Comparison of ENCODE assay signal across 1 cellular context in the genomic region with DNA sequence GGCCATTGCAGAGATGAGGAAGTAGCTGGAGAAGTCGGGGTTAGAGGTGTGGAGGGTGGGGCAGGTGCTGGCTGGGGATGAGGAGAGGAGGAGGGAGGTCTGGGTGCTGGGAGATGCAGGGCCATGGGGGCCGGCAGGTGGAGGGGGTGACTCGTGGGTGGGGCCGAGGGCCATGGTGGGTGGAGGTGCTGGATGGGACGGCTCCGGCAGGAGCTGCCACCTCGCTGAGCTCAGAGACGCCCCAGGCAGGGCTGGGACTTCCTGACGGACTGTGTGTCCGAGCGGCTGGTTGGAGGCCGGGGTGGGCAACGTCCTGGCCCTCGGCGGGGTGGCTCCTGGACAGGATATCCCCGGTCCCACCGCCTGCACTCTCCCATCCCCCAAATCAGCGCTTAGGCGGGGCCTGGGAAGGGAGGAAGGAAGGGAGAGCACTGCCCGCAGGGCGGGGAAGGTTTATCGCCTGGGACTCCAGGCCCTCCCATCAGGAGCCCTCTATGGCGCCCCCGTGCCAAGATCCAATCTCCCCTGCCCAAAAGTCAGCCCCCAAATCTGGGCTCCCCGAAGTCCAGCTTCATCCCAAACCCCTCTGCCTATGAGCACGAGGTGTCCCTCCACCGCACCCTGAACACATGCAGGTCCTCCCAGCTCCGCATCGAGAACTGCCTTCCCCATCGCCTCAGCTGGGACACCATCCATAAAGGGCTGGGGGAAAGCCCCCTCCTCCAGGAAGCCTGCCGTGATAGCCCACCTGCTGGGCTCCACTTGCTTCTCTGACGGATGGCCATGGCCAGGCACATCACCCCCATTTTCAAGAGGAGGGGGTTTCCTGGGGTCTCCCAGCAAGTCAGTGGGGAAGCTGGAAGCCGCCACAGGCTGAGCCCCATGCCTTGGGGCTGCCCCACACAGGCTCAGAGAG.
TF ChIP-seq lines count a peak whose summit lies in the region.

No MANE protein-coding gene starts in this region.

TF ChIP-seq in A549, 52 proteins besides CTCF, POLR2A, EP300 and RAD21:
- TF ChIP-seq ZFP36 (IDR thresholded peaks at IDR 0.05; ENCODE audit: borderline replicate concordance, partially characterized antibody) = peak; percentile 77
- TF ChIP-seq, protein P1, sequence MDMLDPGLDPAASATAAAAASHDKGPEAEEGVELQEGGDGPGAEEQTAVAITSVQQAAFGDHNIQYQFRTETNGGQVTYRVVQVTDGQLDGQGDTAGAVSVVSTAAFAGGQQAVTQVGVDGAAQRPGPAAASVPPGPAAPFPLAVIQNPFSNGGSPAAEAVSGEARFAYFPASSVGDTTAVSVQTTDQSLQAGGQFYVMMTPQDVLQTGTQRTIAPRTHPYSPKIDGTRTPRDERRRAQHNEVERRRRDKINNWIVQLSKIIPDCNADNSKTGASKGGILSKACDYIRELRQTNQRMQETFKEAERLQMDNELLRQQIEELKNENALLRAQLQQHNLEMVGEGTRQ (IDR thresholded peaks at IDR 0.05) = no peak
